ENCODE assay signal across 30 cellular contexts in the genomic region with DNA sequence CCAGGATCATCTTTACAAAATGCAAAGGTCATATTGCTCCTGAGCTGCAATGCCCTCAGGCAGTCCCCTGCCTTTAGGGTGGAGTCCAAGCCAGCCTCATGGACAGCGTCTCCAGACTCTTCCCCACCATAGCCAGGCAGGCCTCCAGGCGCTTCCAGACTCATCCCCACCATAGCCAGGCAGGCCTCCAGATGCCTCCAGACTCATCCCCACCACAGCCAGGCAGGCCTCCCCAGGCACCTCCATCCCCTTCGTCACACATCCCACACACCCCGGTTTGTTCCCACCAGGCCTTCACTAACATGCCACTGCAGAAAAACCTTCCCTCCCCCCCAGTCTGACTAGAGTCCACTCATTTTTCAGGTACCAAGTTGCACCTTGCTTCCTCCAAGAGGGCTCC.
"Had no signal": no experiment of that assay in that cellular context is flagged by ENCODE, and none has a peak within 500 bp of the region (broad histone marks: within the 10 kb centered on the region; RNA-seq: fewer than 3 reads in every experiment).

No MANE protein-coding gene starts in this region.

- H3K9ac ChIP-seq: neural progenitor cell, parathyroid adenoma had no signal

- H3K36me3 ChIP-seq: neural progenitor cell, ovary, suprapubic skin, tibial artery, transverse colon, vagina had no signal

- ATAC-seq: naive thymus-derived CD8-positive, alpha-beta T cell; psoas muscle; sciatic nerve; stimulated activated memory B cell treated with anti-CD40 and anti-IgM and Interleukin-4, amounts not matched to agents 10 μg/mL and 1 μg/mL and 100 μg/mL, for 72 hours; stimulated activated naive CD8-positive, alpha-beta T cell treated with anti-CD3 and anti-CD28 coated beads, Interleukin-15, amount 100 ng/mL, for 72 hours; stimulated activated naive CD8-positive, alpha-beta T cell treated with anti-CD3 and anti-CD28 coated beads, Interleukin-15, Interleukin-2, amounts not matched to agents 100 U/mL and 50 U/mL, for 24 hours had no signal

- FAIRE-seq: urothelium cell line had no signal

- H3K36me3 Mint-ChIP-seq: natural killer cell treated with Interleukin-12 subunit alpha and Interleukin-12 subunit beta and Interleukin-15 and Interleukin-18, amount 100 ng/mL, for 72 hours; stimulated activated memory B cell treated with anti-CD40 and anti-IgM and Interleukin-4, amounts not matched to agents 10 μg/mL and 1 μg/mL and 100 μg/mL, for 72 hours; type B pancreatic cell had no signal

- H3K4me1 Mint-ChIP-seq: naive B cell; nephron progenitor cell; neural progenitor cell; stimulated activated memory B cell treated with anti-CD40 and anti-IgM and Interleukin-4, amounts not matched to agents 10 μg/mL and 1 μg/mL and 100 μg/mL, for 72 hours; stimulated activated naive CD8-positive, alpha-beta T cell treated with anti-CD3 and anti-CD28 coated beads, Interleukin-15, amount 100 ng/mL, for 72 hours had no signal

- H3K27ac ChIP-seq: neural progenitor cell, ovary, parathyroid adenoma, psoas muscle, skin epidermis, suprapubic skin, testis, tibial artery, transverse colon, vagina had no signal

- H3K27me3 ChIP-seq: neural progenitor cell, ovary, testis, transverse colon, vagina had no signal

- H3K4me1 ChIP-seq: neural progenitor cell, parathyroid adenoma, psoas muscle, suprapubic skin, testis, tibial artery, transverse colon, vagina had no signal

- H3K9me3 ChIP-seq: psoas muscle, suprapubic skin, testis, transverse colon, vagina had no signal

- H3K4me3 Mint-ChIP-seq: naive B cell; naive thymus-derived CD8-positive, alpha-beta T cell; natural killer cell treated with Interleukin-12 subunit alpha and Interleukin-12 subunit beta and Interleukin-15 and Interleukin-18, amount 100 ng/mL, for 72 hours; nephron progenitor cell; neural progenitor cell; stimulated activated memory B cell treated with anti-CD40 and anti-IgM and Interleukin-4, amounts not matched to agents 10 μg/mL and 1 μg/mL and 100 μg/mL, for 72 hours; stimulated activated naive CD8-positive, alpha-beta T cell treated with anti-CD3 and anti-CD28 coated beads, Interleukin-15, amount 100 ng/mL, for 72 hours; type B pancreatic cell had no signal

- H3K27ac Mint-ChIP-seq: naive B cell; naive thymus-derived CD8-positive, alpha-beta T cell; natural killer cell treated with Interleukin-12 subunit alpha and Interleukin-12 subunit beta and Interleukin-15 and Interleukin-18, amount 100 ng/mL, for 72 hours; nephron progenitor cell; neural progenitor cell; progenitor cell of endocrine pancreas; stimulated activated memory B cell treated with anti-CD40 and anti-IgM and Interleukin-4, amounts not matched to agents 10 μg/mL and 1 μg/mL and 100 μg/mL, for 72 hours; type B pancreatic cell had no signal

- DNase-seq: naive B cell; naive thymus-derived CD8-positive, alpha-beta T cell; nephron progenitor cell; occipital lobe; ovary; right cardiac atrium; stimulated activated CD4-positive, alpha-beta T cell treated with anti-CD3 and anti-CD28 coated beads, Interleukin-12 subunit alpha, Interleukin-12 subunit beta, amount 100 ng/mL, for 4 hours; stimulated activated CD4-positive, alpha-beta T cell treated with anti-CD3 and anti-CD28 coated beads, Interleukin-1b, Interleukin-23, amount 100 ng/mL, for 48 hours; stimulated activated CD4-positive, alpha-beta T cell treated with anti-CD3 and anti-CD28 coated beads, Interleukin-4, amount 100 ng/mL, for 1 hour; stimulated activated CD4-positive, alpha-beta T cell treated with anti-CD3 and anti-CD28 coated beads, Interleukin-4, amount 100 ng/mL, for 4 hours; stimulated activated CD8-positive, alpha-beta memory T cell treated with anti-CD3 and anti-CD28 coated beads, Interleukin-4, amount 100 ng/mL, for 48 hours; stimulated activated naive CD4-positive, alpha-beta T cell; stimulated activated naive CD8-positive, alpha-beta T cell treated with anti-CD3 and anti-CD28 coated beads, Interleukin-15, amount 100 ng/mL, for 72 hours; stimulated activated naive CD8-positive, alpha-beta T cell treated with anti-CD3 and anti-CD28 coated beads, Interleukin-15, Interleukin-2, amounts not matched to agents 100 U/mL and 50 U/mL, for 24 hours; substantia nigra; testis; tibial artery; transverse colon had no signal

- H3K4me3 ChIP-seq: neural progenitor cell, ovary, psoas muscle, skin epidermis, suprapubic skin, testis, tibial artery, transverse colon, vagina had no signal
